Comparison of ENCODE assay signal across 19 cellular contexts in genomic region chr1:218529691-218530310, GRCh38.
DNase-seq lines count a peak whose midpoint lies in the region; ATAC-seq and TF ChIP-seq lines count a peak whose summit lies in the region.
"Had no signal": no experiment of that assay in that cellular context is flagged by ENCODE, and none has a peak within 500 bp of the region (broad histone marks: within the 10 kb centered on the region; RNA-seq: fewer than 3 reads in every experiment).

No MANE protein-coding gene starts in this region.

- in situ Hi-C loops in Panc1 (cut with HindIII; ENCODE audit: low pct_unique_long_range_greater_than_20kb, low sequenced_read_pairs) (no loop called here), gastrocnemius medialis (cut with MboI; ENCODE audit: low sequenced_read_pairs in 4 of 4) (loop anchor here in 2 of 4 donors (5.0 to 10.0 kb wide), 2 partner anchors 185 to 188 kb away; partner anchors contain the start of gene TGFB2 (in 1 of the 2))

- H3K9me3 ChIP-seq in Panc1 (ENCODE audit: control insufficient read depth, insufficient read depth, low read depth, low read length), result no peaks in the 10 kb centered on the region
- no peaks in the 10 kb centered on the region for H3K9me3 ChIP-seq in gastrocnemius medialis

- BruUV-seq in Panc1 (replicated peaks; lab: Mats Ljungman, UMichigan), result no TSS peak

- CTCF ChIA-PET in Panc1 (lab: Charles Lee), result no interaction called here

- POLR2A ChIA-PET in Panc1 (lab: Charles Lee), result no interaction called here

- H3K36me3 ChIP-seq in Panc1 (ENCODE audit: control insufficient read depth, insufficient read depth, low read length), result no peaks in the 10 kb centered on the region
- H3K36me3 ChIP-seq in gastrocnemius medialis, result no peaks in the 10 kb centered on the region
- H3K36me3 ChIP-seq: spleen had no signal

- intact Hi-C loops in Panc1 (cut with micrococcal nuclease; ENCODE audit: unreplicated experiment), result no loop called here
- intact Hi-C loops in gastrocnemius medialis (cut with DNase I; ENCODE audit: low total_unique reads), result no loop called here

- no peak for TF ChIP-seq POLR2A in gastrocnemius medialis (IDR thresholded peaks at IDR 0.05)

- TF ChIP-seq CTCF in Panc1 (IDR thresholded peaks at IDR 0.05) (no peak), foreskin fibroblast (IDR thresholded peaks at IDR 0.05; ENCODE audit: low read depth, low read length) (no peak), gastrocnemius medialis (IDR thresholded peaks at IDR 0.05 in 4 of 5, conservative IDR thresholded peaks at IDR 0.05 in 1 of 5) (no peak)

- DNase-seq in HS-27A (ENCODE audit: low read depth) (peak; percentile 60), Panc1 (ENCODE audit: low read depth, low spot score) (no peak), foreskin fibroblast (peak; percentile 38 to 59), gastrocnemius medialis (no peak), foreskin melanocyte (no peak), GM03348 (ENCODE audit: low spot score) (no peak)
- DNase-seq: activated CD4-positive, alpha-beta T cell treated with anti-CD3 and anti-CD28 coated beads for 48 hours; activated CD8-positive, alpha-beta memory T cell treated with anti-CD3 and anti-CD28 coated beads, Interleukin-2, amount 10 ng/mL, durations not matched to agents 7 days and 5 days; CD8-positive, alpha-beta T cell; endodermal cell; mesendoderm; NCI-H1092 treated with DMSO at 0.1 percent for 48 hours; NCI-H2081; NCI-H510A treated with DMSO at 0.1 percent for 48 hours; spleen; T-cell had no signal

- H3K27ac ChIP-seq in Panc1 (ENCODE audit: low read length) (peak overlapping the region; percentile 54; the same call in 1 of the 2 replicates), gastrocnemius medialis (no peak overlapping the region)
- H3K27ac ChIP-seq: KMS-11, spleen had no signal

- no peaks in the 10 kb centered on the region for H3K27me3 ChIP-seq in Panc1 (ENCODE audit: control insufficient read depth, insufficient read depth, low read length)
- H3K27me3 ChIP-seq in gastrocnemius medialis, result no peaks in the 10 kb centered on the region

- H3K4me3 ChIP-seq in Panc1 (ENCODE audit: low read depth in 2 of 2, low read length in 2 of 2), result no peak overlapping the region
- H3K4me3 ChIP-seq in foreskin fibroblast (ENCODE audit: low read depth in 1 of 2, low read length in 2 of 2), result no peak overlapping the region
- no peak overlapping the region for H3K4me3 ChIP-seq in gastrocnemius medialis
- H3K4me3 ChIP-seq: spleen had no signal

- ATAC-seq in Panc1, result no peak
- peak; percentile 24 to 30 for ATAC-seq in gastrocnemius medialis
- ATAC-seq in GM19467 (IDR thresholded peaks at IDR 0.05; ENCODE audit: unreplicated experiment), result no peak
- ATAC-seq: activated CD8-positive, alpha-beta memory T cell treated with anti-CD3 and anti-CD28 coated beads, Interleukin-2, amount 10 ng/mL, durations not matched to agents 7 days and 5 days; CD8-positive, alpha-beta T cell; natural killer cell treated with Interleukin-12 subunit alpha and Interleukin-12 subunit beta and Interleukin-15 and Interleukin-18, amount 100 ng/mL, for 72 hours; T-cell had no signal

- H3K4me1 ChIP-seq in Panc1 (ENCODE audit: control insufficient read depth, insufficient read depth, low read length) (peaks cover 10% of the 10 kb centered on the region; the same call in 1 of the 2 replicates), gastrocnemius medialis (peaks cover 8 to 22% of the 10 kb centered on the region in 2 donors)
- H3K4me1 ChIP-seq: spleen had no signal

Comparison
In these comparisons a context has a peak if more than half of its experiments do, and no peak if none do; other contexts are left out.
1. DNase-seq: peak in HS-27A (single experiment) and foreskin fibroblast (2 of 2); none in Panc1 (single experiment), gastrocnemius medialis (0 of 2), foreskin melanocyte (single experiment) and GM03348 (single experiment).
2. ATAC-seq: peak in gastrocnemius medialis (2 of 2); none in Panc1 (single experiment) and GM19467 (single experiment).